ENCODE assay signal across 23 cellular contexts in the genomic region with DNA sequence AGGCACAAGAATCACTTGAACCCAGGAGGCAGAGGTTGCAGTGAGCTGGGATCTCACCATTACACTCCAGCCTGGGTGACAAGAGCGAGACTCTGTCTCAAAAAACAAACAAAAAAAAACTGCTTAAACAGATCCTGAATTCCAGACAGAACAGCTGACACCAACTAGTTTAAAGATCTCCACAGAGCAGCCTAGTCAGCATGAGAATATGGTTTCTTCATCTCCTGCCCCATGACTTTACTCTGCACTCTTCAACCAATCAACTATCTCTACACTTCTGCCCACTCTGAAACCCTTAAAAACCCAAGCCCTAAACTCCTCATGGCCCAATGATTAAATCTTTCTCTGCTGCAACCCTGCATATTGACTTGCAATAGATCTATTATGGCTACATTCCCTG.
"Had no signal": no experiment of that assay in that cellular context is flagged by ENCODE, and none has a peak within 500 bp of the region (broad histone marks: within the 10 kb centered on the region; RNA-seq: fewer than 3 reads in every experiment).

No MANE protein-coding gene starts in this region.

- H3K9me3 ChIP-seq: esophagus squamous epithelium, heart right ventricle, stomach, thyroid gland had no signal

- H3K4me3 ChIP-seq: coronary artery, esophagus squamous epithelium, heart right ventricle, lung, neural progenitor cell, stomach, thyroid gland had no signal

- H2AFZ ChIP-seq: neural progenitor cell, parathyroid adenoma had no signal

- ATAC-seq: heart right ventricle; natural killer cell treated with Interleukin-12 subunit alpha and Interleukin-12 subunit beta and Interleukin-15 and Interleukin-18, amount 100 ng/mL, for 72 hours; sciatic nerve; stimulated activated effector memory CD8-positive, alpha-beta T cell treated with anti-CD3 and anti-CD28 coated beads, Interleukin-12 subunit alpha, Interleukin-12 subunit beta, amount 100 ng/mL, for 72 hours had no signal

- H3K27me3 ChIP-seq: esophagus squamous epithelium, heart right ventricle, neural progenitor cell, stomach, thyroid gland had no signal

- H3K4me1 ChIP-seq: esophagus squamous epithelium, heart right ventricle, parathyroid adenoma, stomach, thyroid gland had no signal

- DNase-seq: dermis blood vessel endothelial cell; effector memory CD4-positive, alpha-beta T cell; esophagus squamous epithelium; foreskin melanocyte; glutamatergic neuron; heart right ventricle; hippocampal formation; immature natural killer cell; islet precursor cell; naive B cell; stimulated activated CD4-positive, alpha-beta T cell treated with anti-CD3 and anti-CD28 coated beads, Interleukin-2, amount 100 ng/mL, for 24 hours; stimulated activated CD4-positive, alpha-beta T cell treated with anti-CD3 and anti-CD28 coated beads, Interleukin-4, amount 100 ng/mL, for 24 hours; stimulated activated naive CD4-positive, alpha-beta T cell treated with Interleukin-2 at 50 U/mL for 16 hours; stomach; thyroid gland; trophoblast cell had no signal

- H3K79me2 ChIP-seq: parathyroid adenoma had no signal

- H3K9ac ChIP-seq: neural progenitor cell, parathyroid adenoma had no signal

- H3K4me2 ChIP-seq: neural progenitor cell had no signal

- H3K36me3 ChIP-seq: esophagus squamous epithelium, heart right ventricle, neural progenitor cell, stomach, thyroid gland had no signal

- H3K27ac ChIP-seq: coronary artery, esophagus squamous epithelium, neural progenitor cell, parathyroid adenoma, stomach, thyroid gland had no signal
